ENCODE assay signal across 8 cellular contexts in the genomic region with DNA sequence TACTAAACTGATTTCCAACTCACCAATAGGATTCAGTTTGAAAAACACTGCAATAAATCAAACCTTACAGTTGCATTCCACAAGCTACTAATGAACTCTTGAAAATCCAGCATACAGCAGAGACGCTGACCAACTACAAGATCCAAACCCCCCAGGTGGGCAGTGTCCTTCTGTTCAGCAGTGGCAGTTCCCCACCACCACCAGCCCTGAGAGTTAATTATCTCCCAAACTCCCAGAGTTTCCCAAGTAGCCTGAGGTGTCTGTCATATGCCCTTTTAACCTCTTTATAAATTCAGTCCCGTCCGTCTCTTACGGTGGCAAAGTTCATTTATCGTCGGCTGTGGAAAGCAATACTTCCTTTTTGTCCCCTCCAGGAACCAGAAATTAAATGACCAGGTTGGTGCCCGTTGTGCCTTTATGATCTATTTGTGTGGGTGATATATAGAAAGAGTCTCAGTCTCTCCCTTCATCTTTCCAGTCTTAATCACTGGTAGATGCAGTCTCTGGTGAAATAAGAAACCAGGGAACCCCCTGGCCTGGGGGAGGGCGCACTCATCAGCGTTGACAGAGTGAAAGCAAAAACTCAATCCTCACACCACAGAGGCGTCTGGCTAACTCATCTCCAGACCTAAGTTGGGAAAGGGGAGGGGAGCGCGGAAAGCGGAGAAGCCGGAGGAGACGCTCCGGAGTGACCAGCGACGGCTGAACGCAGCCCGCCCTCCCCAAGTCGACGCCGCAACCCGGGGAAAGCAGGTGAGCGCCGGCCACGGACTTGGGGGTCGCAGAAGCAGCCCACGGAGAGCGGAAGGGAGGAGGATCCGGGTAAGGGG. TPM values are rescaled to one million over a fixed set of nuclear protein-coding genes. Genes with fewer than 3 reads are reported as not detected.
DNase-seq lines count a peak whose midpoint lies in the region; ATAC-seq lines count a peak whose summit lies in the region.

No MANE protein-coding gene starts in this region.

- peak overlapping the region; percentile 57 for H3K27ac ChIP-seq in layer of hippocampus (ENCODE audit: low read depth, low read length)

- DNase-seq in EL (peak; percentile 75), Kasumi-1 (lab: John Stamatoyannopoulos, UW) (peak; percentile 37 to 44), cerebellum (ENCODE audit: low spot score) (peak; percentile 50), NCI-H2029 (lab: John Stamatoyannopoulos, UW) (no peak)
- peak; percentile 61 for DNase-seq in activated CD4-positive, CD25-positive, alpha-beta regulatory T cell treated with anti-CD3 and anti-CD28 coated beads, Interleukin-2, amount 50 U/mL, for 16 hours (ENCODE audit: low read depth, low spot score)
- peak; percentile 66 to 77 for DNase-seq in stimulated activated CD4-positive, alpha-beta T cell treated with anti-CD3 and anti-CD28 coated beads, Interleukin-2, amount 100 ng/mL, for 48 hours

- H3K27me3 ChIP-seq in layer of hippocampus (ENCODE audit: control insufficient read depth, insufficient read depth, low read length): no peaks in the 10 kb centered on the region

- peak; percentile 51 for ATAC-seq in GM21717 (IDR thresholded peaks at IDR 0.05; ENCODE audit: unreplicated experiment)

RNA-seq across cellular contexts. Expression of a gene that starts 0.7 kb away (rescaled TPM):
- 25.0 TPM for total RNA-seq in cerebellum

RNA-seq across cellular contexts. Expression of a gene that starts 0.8 kb away (rescaled TPM):
- total RNA-seq in cerebellum: 32.7 TPM

RNA-seq across cellular contexts. Expression of a gene that starts 32.1 kb away (rescaled TPM):
- not detected for total RNA-seq in cerebellum
